ENCODE assay signal across 8 cellular contexts in the genomic region with DNA sequence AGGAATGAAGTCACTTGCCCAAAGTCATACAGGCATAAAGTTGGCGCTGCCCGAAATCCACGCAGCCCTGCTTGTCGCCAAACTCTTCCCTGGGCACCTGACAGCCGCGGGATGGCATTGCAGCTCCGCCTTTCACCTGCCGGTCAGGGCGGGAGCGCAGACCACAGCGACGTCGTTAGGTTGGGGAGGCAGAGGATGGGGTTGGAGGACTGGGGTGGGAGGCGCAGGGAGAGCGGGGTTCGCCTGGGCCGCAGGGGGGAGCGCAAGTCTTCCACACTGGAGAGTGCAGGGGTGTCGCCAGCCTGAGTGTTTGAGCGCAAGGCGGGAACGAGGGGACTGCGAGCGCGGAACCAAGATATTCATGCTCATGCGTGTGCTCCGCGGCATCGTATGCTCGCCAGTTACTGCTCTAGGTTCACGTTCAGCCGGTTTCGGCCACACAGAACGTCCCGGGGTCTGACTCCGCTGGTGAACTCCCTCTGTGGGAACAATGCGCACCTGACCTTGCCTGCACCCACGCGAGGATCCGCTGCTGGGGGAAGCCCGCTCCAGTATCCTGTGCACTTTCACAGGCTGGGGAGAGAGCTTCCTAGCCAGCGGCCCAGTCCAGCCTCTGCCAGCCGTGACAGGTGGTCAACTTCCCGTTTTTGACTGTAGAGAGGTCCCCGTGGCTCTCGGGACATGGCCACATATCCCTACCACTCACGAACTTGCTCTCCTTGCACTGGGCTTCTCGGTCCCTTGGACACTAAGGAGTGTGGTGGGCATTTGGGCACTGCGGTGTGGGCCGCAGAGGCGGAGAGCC. TPM values are rescaled to one million over a fixed set of nuclear protein-coding genes. Genes with fewer than 3 reads are reported as not detected.
A peak's percentile ranks its signal among the peaks of the same experiment; 100 is the strongest.
DNase-seq lines count a peak whose midpoint lies in the region; ATAC-seq and TF ChIP-seq lines count a peak whose summit lies in the region.

No MANE protein-coding gene starts in this region.

- H3K27me3 Mint-ChIP-seq in activated CD4-positive, alpha-beta T cell treated with anti-CD3 and anti-CD28 coated beads for 36 hours, result peaks cover 39% of the 10 kb centered on the region

- H3K4me3 Mint-ChIP-seq in activated CD4-positive, alpha-beta T cell treated with anti-CD3 and anti-CD28 coated beads for 36 hours, result peak overlapping the region; percentile 61

- H3K27me3 ChIP-seq in dorsolateral prefrontal cortex (peaks cover 0 to 42% (median 16%) of the 10 kb centered on the region in 45 donors), thyroid gland (no peaks in the 10 kb centered on the region)

- no peaks in the 10 kb centered on the region for H3K9me3 ChIP-seq in mucosa of descending colon
- H3K9me3 ChIP-seq in thyroid gland, result no peaks in the 10 kb centered on the region

- intact Hi-C loops in activated CD4-positive, alpha-beta T cell treated with anti-CD3 and anti-CD28 coated beads for 36 hours (cut with DNase I, micrococcal nuclease), result loop anchor here (1.0 to 10.0 kb wide), 6 partner anchors 21 to 595 kb away; a partner anchor contains a TSS
- intact Hi-C loops in dorsolateral prefrontal cortex (cut with DNase I) (loop anchor here (2.0 to 5.0 kb wide), 3 partner anchors 212 to 400 kb away; no protein-coding TSS in a partner anchor), mucosa of descending colon (cut with DNase I, micrococcal nuclease) (loop anchor here (5.0 to 10.0 kb wide), 4 partner anchors 215 to 508 kb away; no protein-coding TSS in a partner anchor), thyroid gland (cut with DNase I) (loop anchor here (5.0 to 10.0 kb wide), 3 partner anchors 75 to 598 kb away; a partner anchor contains a TSS)

- peak in 32 of 56 donors; percentile 4 to 52 (median 26) for TF ChIP-seq CTCF in dorsolateral prefrontal cortex (IDR thresholded peaks at IDR 0.05 in 54 of 56, conservative IDR thresholded peaks at IDR 0.05 in 2 of 56; ENCODE audit: low read depth in 1 of 56, partially characterized antibody in 56 of 56)
- no peak for TF ChIP-seq CTCF in mucosa of descending colon (IDR thresholded peaks at IDR 0.05)
- TF ChIP-seq CTCF in thyroid gland (IDR thresholded peaks at IDR 0.05), result peak in 3 of 6 experiments; percentile 12 to 43 (median 34)

- H3K36me3 Mint-ChIP-seq in activated CD4-positive, alpha-beta T cell treated with anti-CD3 and anti-CD28 coated beads for 36 hours (ENCODE audit: low read depth), result no peaks in the 10 kb centered on the region

- DNase-seq in activated CD4-positive, alpha-beta T cell treated with anti-CD3 and anti-CD28 coated beads for 36 hours, result peak; percentile 59
- no peak for DNase-seq in activated CD4-positive, alpha-beta T cell treated with anti-CD3 and anti-CD28 coated beads for 4 hours
- DNase-seq in NOMO-1 treated with DMSO at 0.1 percent for 48 hours (lab: John Stamatoyannopoulos, UW; ENCODE audit: unreplicated experiment) (peak; percentile 46), dorsolateral prefrontal cortex (peak in 9 of 10 donors; percentile 36 to 69 (median 55)), mucosa of descending colon (peak; percentile 14 to 42 (median 41)), thyroid gland (peak; percentile 55 to 61), T1000 (lab: John Stamatoyannopoulos, UW) (no peak)

- peak overlapping the region in 1 of 59 donors; percentile 43 for H3K27ac ChIP-seq in dorsolateral prefrontal cortex
- H3K27ac ChIP-seq in thyroid gland, result no peak overlapping the region

- ATAC-seq in activated CD4-positive, alpha-beta T cell treated with anti-CD3 and anti-CD28 coated beads for 36 hours, result peak; percentile 21
- peak; percentile 12 for ATAC-seq in mucosa of descending colon
- ATAC-seq in HG02610 (IDR thresholded peaks at IDR 0.05; ENCODE audit: unreplicated experiment), result no peak

- H3K27ac Mint-ChIP-seq in activated CD4-positive, alpha-beta T cell treated with anti-CD3 and anti-CD28 coated beads for 36 hours, result no peak overlapping the region

- CTCF ChIA-PET in activated CD4-positive, alpha-beta T cell treated with anti-CD3 and anti-CD28 coated beads for 36 hours (lab: Charles Lee), result interaction anchor here (0.6 to 6.3 kb wide), 6 partner anchors 68 to 513 kb away, joined by 3 to 67 read pairs (median 4); no protein-coding TSS in a partner anchor

- H3K9me3 Mint-ChIP-seq in activated CD4-positive, alpha-beta T cell treated with anti-CD3 and anti-CD28 coated beads for 36 hours (ENCODE audit: low read depth), result no peaks in the 10 kb centered on the region

- POLR2A ChIA-PET in activated CD4-positive, alpha-beta T cell treated with anti-CD3 and anti-CD28 coated beads for 36 hours (lab: Charles Lee), result no interaction called here

- WGBS in thyroid gland, 2 donors, result 12 to 38% methylated on average over 8 to 42 of the region's 51 CpGs

- H3K4me1 ChIP-seq in mucosa of descending colon (ENCODE audit: low read depth) (peaks cover 14% of the 10 kb centered on the region), thyroid gland (peaks cover 14 to 25% of the 10 kb centered on the region in 2 donors)

- H3K4me3 ChIP-seq in dorsolateral prefrontal cortex (peak overlapping the region; percentile 32 to 78 (median 64)), mucosa of descending colon (no peak overlapping the region), thyroid gland (replicated peaks in 1 of 3) (peak overlapping the region in 1 of 3 donors; percentile 35)

- H3K36me3 ChIP-seq in mucosa of descending colon (ENCODE audit: low read depth), result no peaks in the 10 kb centered on the region
- H3K36me3 ChIP-seq in thyroid gland, result no peaks in the 10 kb centered on the region

- no peak for TF ChIP-seq POLR2A in thyroid gland (IDR thresholded peaks at IDR 0.05)

- peaks cover 5% of the 10 kb centered on the region for H3K4me1 Mint-ChIP-seq in activated CD4-positive, alpha-beta T cell treated with anti-CD3 and anti-CD28 coated beads for 36 hours

RNA-seq across cellular contexts. Expression of a gene that starts 0.8 kb away (rescaled TPM):
- under 1 TPM; 0.35 to 0.46 TPM for total RNA-seq in activated CD4-positive, alpha-beta T cell treated with anti-CD3 and anti-CD28 coated beads for 36 hours
- total RNA-seq in dorsolateral prefrontal cortex (10 to 100 TPM in 5 of 120 experiments, 1 to 10 TPM in 115; 1.1 to 15.9 (median 5.3) TPM), mucosa of descending colon (1 to 10 TPM in 1 of 3 donors, under 1 TPM in 1, not detected in 1; 0.39 to 2.7 TPM), thyroid gland (not detected)

RNA-seq across cellular contexts. Expression of a gene that starts 34.5 kb away (rescaled TPM):
- total RNA-seq in activated CD4-positive, alpha-beta T cell treated with anti-CD3 and anti-CD28 coated beads for 36 hours, result 10 to 100 TPM; 25.6 to 34.5 TPM
- total RNA-seq in dorsolateral prefrontal cortex (10 to 100 TPM; 36.1 to 76.8 (median 53.6) TPM), mucosa of descending colon (10 to 100 TPM; 28.5 to 43.0 (median 42.5) TPM), thyroid gland (10 to 100 TPM; 42.2 to 68.7 (median 50.3) TPM)

Comparison
In these comparisons a context has a peak if more than half of its experiments do, and no peak if none do; other contexts are left out.
1. DNase-seq: peak in activated CD4-positive, alpha-beta T cell treated with anti-CD3 and anti-CD28 coated beads for 36 hours (single experiment), NOMO-1 treated with DMSO at 0.1 percent for 48 hours (single experiment), dorsolateral prefrontal cortex (9 of 10), mucosa of descending colon (3 of 3) and thyroid gland (2 of 2); none in activated CD4-positive, alpha-beta T cell treated with anti-CD3 and anti-CD28 coated beads for 4 hours (0 of 2) and T1000 (single experiment).